Comparison of ENCODE assay signal across 8 cellular contexts in genomic region chr11:119727523-119728081, GRCh38. TPM values are rescaled to one million over a fixed set of nuclear protein-coding genes. Genes with fewer than 3 reads are reported as not detected.
DNase-seq lines count a peak whose midpoint lies in the region; ATAC-seq and FAIRE-seq lines count a peak whose summit lies in the region.

No MANE protein-coding gene starts in this region.

- H3K27ac Mint-ChIP-seq in IgD-negative memory B cell = peak overlapping the region in 2 of 3 donors; percentile 10 to 46
- H3K27ac Mint-ChIP-seq in activated naive CD8-positive, alpha-beta T cell = peak overlapping the region; percentile 66

- peaks cover 25% of the 10 kb centered on the region for H3K27me3 Mint-ChIP-seq in IgD-negative memory B cell
- peaks cover 10% of the 10 kb centered on the region for H3K27me3 Mint-ChIP-seq in activated naive CD8-positive, alpha-beta T cell

- peak overlapping the region; percentile 52 for H3K4me3 ChIP-seq in right cardiac atrium (ENCODE audit: low read length)
- H3K4me3 ChIP-seq in skeletal muscle cell (ENCODE audit: low read depth, low read length) = peak overlapping the region; percentile 68

- under 1% methylated on average over 45 of the region's 45 CpGs for WGBS in right cardiac atrium

- no peak for ATAC-seq in right cardiac atrium
- no peak for ATAC-seq in GM21526 (IDR thresholded peaks at IDR 0.05; ENCODE audit: low FRiP score, unreplicated experiment)

- peak; percentile 33 for DNase-seq in ELR (ENCODE audit: low read depth)
- DNase-seq in right cardiac atrium = peak in 2 of 3 donors; percentile 73 to 74
- no peak for DNase-seq in skeletal muscle cell (ENCODE audit: low read depth)
- no peak for DNase-seq in RCC 7860 (ENCODE audit: low spot score)
- DNase-seq in cerebellar cortex (ENCODE audit: low spot score) = no peak

- peaks cover 3% of the 10 kb centered on the region for H3K36me3 Mint-ChIP-seq in IgD-negative memory B cell
- no peaks in the 10 kb centered on the region for H3K36me3 Mint-ChIP-seq in activated naive CD8-positive, alpha-beta T cell

- FAIRE-seq in RCC 7860 (lab: Jason Lieb, UNC) = no peak

- H3K27me3 ChIP-seq in right cardiac atrium (ENCODE audit: control insufficient read depth, insufficient read depth) = no peaks in the 10 kb centered on the region

- H3K4me3 Mint-ChIP-seq in IgD-negative memory B cell = peak overlapping the region; percentile 80 to 98 (median 94)
- peak overlapping the region; percentile 92 for H3K4me3 Mint-ChIP-seq in activated naive CD8-positive, alpha-beta T cell

- peaks cover 0 to 7% (median 0%) of the 10 kb centered on the region in 3 donors for H3K9me3 Mint-ChIP-seq in IgD-negative memory B cell
- no peaks in the 10 kb centered on the region for H3K9me3 Mint-ChIP-seq in activated naive CD8-positive, alpha-beta T cell (ENCODE audit: low read depth)

- no peak overlapping the region for H3K27ac ChIP-seq in right cardiac atrium (ENCODE audit: low read length)

- intact Hi-C loops in right cardiac atrium (cut with DNase I) = loop anchor here in 3 of 4 donors (5.0 to 10.0 kb wide), 3 partner anchors 55 to 243 kb away; no protein-coding TSS in a partner anchor

- no peaks in the 10 kb centered on the region for H3K4me1 ChIP-seq in right cardiac atrium (ENCODE audit: control insufficient read depth, insufficient read depth, low read length)

- H3K4me1 Mint-ChIP-seq in IgD-negative memory B cell = peaks cover 18 to 25% (median 18%) of the 10 kb centered on the region in 3 donors
- peaks cover 16% of the 10 kb centered on the region for H3K4me1 Mint-ChIP-seq in activated naive CD8-positive, alpha-beta T cell (ENCODE audit: low read depth)

- H3K9me3 ChIP-seq in right cardiac atrium (ENCODE audit: control insufficient read depth, low read length) = no peaks in the 10 kb centered on the region

RNA-seq across cellular contexts. Expression of gene NECTIN1, which starts 1.4 kb away (rescaled TPM):
- polyA plus RNA-seq in IgD-negative memory B cell (0.11 TPM), right cardiac atrium (6.3 TPM)
- 10 to 100 TPM in 2 of 4 donors, 1 to 10 TPM in 2; 5.2 to 14.5 (median 10.8) TPM for total RNA-seq in right cardiac atrium

Comparison
In these comparisons a context has a peak if more than half of its experiments do, and no peak if none do; other contexts are left out.
1. DNase-seq: peak in ELR (single experiment) and right cardiac atrium (2 of 3); none in skeletal muscle cell (single experiment), RCC 7860 (single experiment) and cerebellar cortex (single experiment).